ENCODE assay signal across 10 cellular contexts in genomic region chr6:4957521-4958231, GRCh38. TPM values are rescaled to one million over a fixed set of nuclear protein-coding genes. Genes with fewer than 3 reads are reported as not detected.
A peak's percentile ranks its signal among the peaks of the same experiment; 100 is the strongest.
DNase-seq lines count a peak whose midpoint lies in the region; ATAC-seq and TF ChIP-seq lines count a peak whose summit lies in the region.
"Had no signal": no experiment of that assay in that cellular context is flagged by ENCODE, and none has a peak within 500 bp of the region (broad histone marks: within the 10 kb centered on the region; RNA-seq: fewer than 3 reads in every experiment).

No MANE protein-coding gene starts in this region.

- TF ChIP-seq CTCF in AG09309 (IDR thresholded peaks at IDR 0.05; ENCODE audit: control insufficient read depth, insufficient read depth, low read depth, low read length, missing control alignments) (peak; percentile 18), cardiac fibroblast (IDR thresholded peaks at IDR 0.05; ENCODE audit: low read depth, low read length) (peak; percentile 21), esophagus muscularis mucosa (IDR thresholded peaks at IDR 0.05) (peak in 1 of 3 experiments; percentile 20)

- no peaks in the 10 kb centered on the region for H3K4me1 Mint-ChIP-seq in stimulated activated memory B cell treated with anti-CD40 and anti-IgM and Interleukin-4, amounts not matched to agents 10 μg/mL and 1 μg/mL and 100 μg/mL, for 72 hours

- H3K27me3 ChIP-seq in esophagus muscularis mucosa: no peaks in the 10 kb centered on the region

- no peaks in the 10 kb centered on the region for H3K4me1 ChIP-seq in esophagus muscularis mucosa

- H3K36me3 Mint-ChIP-seq in stimulated activated memory B cell treated with anti-CD40 and anti-IgM and Interleukin-4, amounts not matched to agents 10 μg/mL and 1 μg/mL and 100 μg/mL, for 72 hours: peaks cover 34% of the 10 kb centered on the region

- H3K27ac ChIP-seq in esophagus muscularis mucosa (replicated peaks in 1 of 4): no peak overlapping the region

- H3K36me3 ChIP-seq in esophagus muscularis mucosa: peaks cover 0 to 35% (median 23%) of the 10 kb centered on the region in 4 donors

- TF ChIP-seq POLR2A in esophagus muscularis mucosa (IDR thresholded peaks at IDR 0.05; ENCODE audit: low read depth): no peak

- H3K9me3 ChIP-seq in esophagus muscularis mucosa: no peaks in the 10 kb centered on the region

- no peaks in the 10 kb centered on the region for H3K9me3 Mint-ChIP-seq in stimulated activated memory B cell treated with anti-CD40 and anti-IgM and Interleukin-4, amounts not matched to agents 10 μg/mL and 1 μg/mL and 100 μg/mL, for 72 hours

- H3K4me3 ChIP-seq in AG09309 (ENCODE audit: control insufficient read depth, low read depth, low read length) (no peak overlapping the region), cardiac fibroblast (replicated peaks in 1 of 2; ENCODE audit: low read depth in 2 of 2, low read length in 2 of 2) (no peak overlapping the region), esophagus muscularis mucosa (no peak overlapping the region)

- intact Hi-C loops in esophagus muscularis mucosa (cut with DNase I): no loop called here

- ATAC-seq in stimulated activated memory B cell treated with anti-CD40 and anti-IgM and Interleukin-4, amounts not matched to agents 10 μg/mL and 1 μg/mL and 100 μg/mL, for 72 hours: no peak
- ATAC-seq in GM19035 (IDR thresholded peaks at IDR 0.05; ENCODE audit: unreplicated experiment): no peak
- ATAC-seq: activated CD8-positive, alpha-beta T cell treated with anti-CD3 and anti-CD28 coated beads for 36 hours had no signal

- H3K27me3 Mint-ChIP-seq in stimulated activated memory B cell treated with anti-CD40 and anti-IgM and Interleukin-4, amounts not matched to agents 10 μg/mL and 1 μg/mL and 100 μg/mL, for 72 hours: no peaks in the 10 kb centered on the region
- H3K27me3 Mint-ChIP-seq: activated CD8-positive, alpha-beta T cell treated with anti-CD3 and anti-CD28 coated beads for 36 hours had no signal

- no peak for TF ChIP-seq EP300 in esophagus muscularis mucosa (IDR thresholded peaks at IDR 0.05)

- H3K4me3 Mint-ChIP-seq in stimulated activated memory B cell treated with anti-CD40 and anti-IgM and Interleukin-4, amounts not matched to agents 10 μg/mL and 1 μg/mL and 100 μg/mL, for 72 hours: no peak overlapping the region
- H3K4me3 Mint-ChIP-seq: activated CD8-positive, alpha-beta T cell treated with anti-CD3 and anti-CD28 coated beads for 36 hours had no signal

- WGBS in esophagus muscularis mucosa: 67% methylated on average over 9 of the region's 9 CpGs

- DNase-seq in AG09309 (ENCODE audit: low read depth): no peak
- DNase-seq in HK-2 (ENCODE audit: unreplicated experiment): peak; percentile 21
- peak in 1 of 2 donors; percentile 49 for DNase-seq in cardiac fibroblast (ENCODE audit: low read depth in 2 of 2)
- peak; percentile 60 for DNase-seq in iPS-NIHi7 (ENCODE audit: extremely low spot score)
- no peak for DNase-seq in ureter (ENCODE audit: low spot score)
- DNase-seq in esophagus muscularis mucosa (ENCODE audit: extremely low spot score): no peak
- DNase-seq: activated CD8-positive, alpha-beta T cell treated with anti-CD3 and anti-CD28 coated beads for 36 hours; occipital lobe had no signal

- H3K27ac Mint-ChIP-seq in stimulated activated memory B cell treated with anti-CD40 and anti-IgM and Interleukin-4, amounts not matched to agents 10 μg/mL and 1 μg/mL and 100 μg/mL, for 72 hours: no peak overlapping the region
- H3K27ac Mint-ChIP-seq: activated CD8-positive, alpha-beta T cell treated with anti-CD3 and anti-CD28 coated beads for 36 hours had no signal

RNA-seq across cellular contexts. Expression of gene RPP40, which starts 46.2 kb away (rescaled TPM):
- total RNA-seq in ureter (14.6 TPM), esophagus muscularis mucosa (1 to 10 TPM; 2.5 to 7.9 (median 3.8) TPM)

Comparison
In these comparisons a context has a peak if more than half of its experiments do, and no peak if none do; other contexts are left out.
1. DNase-seq: peak in HK-2 (single experiment) and iPS-NIHi7 (single experiment); none in AG09309 (single experiment), ureter (single experiment) and esophagus muscularis mucosa (single experiment).